ENCODE assay signal across 26 cellular contexts in genomic region chr9:97647996-97648395, GRCh38. TPM values are rescaled to one million over a fixed set of nuclear protein-coding genes. Genes with fewer than 3 reads are reported as not detected.
A peak's percentile ranks its signal among the peaks of the same experiment; 100 is the strongest.
DNase-seq lines count a peak whose midpoint lies in the region; ATAC-seq, FAIRE-seq and TF ChIP-seq lines count a peak whose summit lies in the region.
"Had no signal": no experiment of that assay in that cellular context is flagged by ENCODE, and none has a peak within 500 bp of the region (broad histone marks: within the 10 kb centered on the region; RNA-seq: fewer than 3 reads in every experiment).

No MANE protein-coding gene starts in this region.

- no peaks in the 10 kb centered on the region for H3K9me3 ChIP-seq in CD8-positive, alpha-beta T cell (ENCODE audit: low read length)
- H3K9me3 ChIP-seq in endodermal cell (ENCODE audit: control insufficient read depth, low read length) (no peaks in the 10 kb centered on the region), pancreas (no peaks in the 10 kb centered on the region), gastrocnemius medialis (no peaks in the 10 kb centered on the region)
- H3K9me3 ChIP-seq: A549; BE2C; BLaER1 treated with 17β-estradiol and CSF1 and Interleukin-3, amounts not matched to agents 10 nM and 100 nM had no signal

- H3K27ac ChIP-seq in CD8-positive, alpha-beta T cell (ENCODE audit: low read depth, low read length): no peak overlapping the region
- H3K27ac ChIP-seq in endodermal cell (ENCODE audit: low read depth, low read length): no peak overlapping the region
- H3K27ac ChIP-seq in pancreas: no peak overlapping the region
- no peak overlapping the region for H3K27ac ChIP-seq in gastrocnemius medialis
- H3K27ac ChIP-seq: A549; BLaER1 treated with 17β-estradiol and CSF1 and Interleukin-3, amounts not matched to agents 10 nM and 100 nM; GM23248 had no signal

- H3K27me3 ChIP-seq in CD8-positive, alpha-beta T cell (ENCODE audit: insufficient read depth, low read length): no peaks in the 10 kb centered on the region
- H3K27me3 ChIP-seq in endodermal cell (ENCODE audit: control insufficient read depth, insufficient read depth, low read length, poor library complexity, severe bottlenecking) (no peaks in the 10 kb centered on the region), pancreas (no peaks in the 10 kb centered on the region), gastrocnemius medialis (no peaks in the 10 kb centered on the region)
- H3K27me3 ChIP-seq: BE2C; BLaER1 treated with 17β-estradiol and CSF1 and Interleukin-3, amounts not matched to agents 10 nM and 100 nM had no signal

- POLR2A ChIA-PET in CD8-positive, alpha-beta T cell (lab: Charles Lee): no interaction called here

- no peak for TF ChIP-seq POLR2A in gastrocnemius medialis (IDR thresholded peaks at IDR 0.05)

- no peaks in the 10 kb centered on the region for H3K27me3 Mint-ChIP-seq in activated T-cell treated with anti-CD3 and anti-CD28 coated beads, Interleukin-2, amount 50 U/mL, for 24 hours
- no peaks in the 10 kb centered on the region for H3K27me3 Mint-ChIP-seq in CD8-positive, alpha-beta T cell (ENCODE audit: low read depth)
- H3K27me3 Mint-ChIP-seq in endodermal cell (ENCODE audit: insufficient read depth) (no peaks in the 10 kb centered on the region), neural crest cell (ENCODE audit: low read depth) (no peaks in the 10 kb centered on the region)
- H3K27me3 Mint-ChIP-seq: CD4-positive, alpha-beta T cell had no signal

- no peak for ATAC-seq in CD8-positive, alpha-beta T cell
- ATAC-seq in pancreas (no peak), gastrocnemius medialis (no peak)
- ATAC-seq: A549 had no signal

- no peak overlapping the region for H3K4me3 ChIP-seq in CD8-positive, alpha-beta T cell (ENCODE audit: low read depth, low read length)
- H3K4me3 ChIP-seq in endodermal cell (ENCODE audit: low read length) (no peak overlapping the region), pancreas (no peak overlapping the region), gastrocnemius medialis (no peak overlapping the region)
- H3K4me3 ChIP-seq: A549; BLaER1 treated with 17β-estradiol and CSF1 and Interleukin-3, amounts not matched to agents 10 nM and 100 nM; GM23248 had no signal

- H3K36me3 ChIP-seq in CD8-positive, alpha-beta T cell (ENCODE audit: insufficient read depth, low read length): peaks cover 46% of the 10 kb centered on the region
- H3K36me3 ChIP-seq in endodermal cell (ENCODE audit: control insufficient read depth, insufficient read depth, low read length) (peaks cover 95% of the 10 kb centered on the region), pancreas (peaks cover 4 to 49% (median 10%) of the 10 kb centered on the region in 3 donors), gastrocnemius medialis (peaks cover 0 to 70% of the 10 kb centered on the region in 2 donors)

- no peak for DNase-seq in activated T-cell treated with anti-CD3 and anti-CD28 coated beads, Interleukin-2, amount 50 U/mL, for 24 hours
- no peak for DNase-seq in activated T-cell treated with anti-CD3 and anti-CD28 coated beads, Interleukin-2, amount 50 U/mL, for 48 hours
- DNase-seq in CD8-positive, alpha-beta T cell: no peak
- DNase-seq in endodermal cell (no peak), neural crest cell (ENCODE audit: low read depth, low spot score) (no peak), pancreas (no peak), gastrocnemius medialis (no peak)
- DNase-seq: 8988T; ACHN; AML-193; BE2C; Calu3; CD4-positive, alpha-beta T cell; COR-L47; DMS53; DMS79 treated with DMSO at 0.1 percent for 48 hours; GF-D8; GM23248; H7; HCEC 1CT had no signal

- intact Hi-C loops in CD8-positive, alpha-beta T cell (cut with DNase I, micrococcal nuclease): loop anchor here in 1 of 2 experiments (5.0 kb wide), 1 partner anchor 39 kb away; no protein-coding TSS in a partner anchor
- intact Hi-C loops in pancreas (cut with DNase I) (no loop called here), gastrocnemius medialis (cut with DNase I; ENCODE audit: low total_unique reads) (no loop called here)

- H3K4me3 Mint-ChIP-seq in activated T-cell treated with anti-CD3 and anti-CD28 coated beads, Interleukin-2, amount 50 U/mL, for 24 hours: no peak overlapping the region
- no peak overlapping the region for H3K4me3 Mint-ChIP-seq in CD8-positive, alpha-beta T cell
- H3K4me3 Mint-ChIP-seq in endodermal cell (no peak overlapping the region), neural crest cell (no peak overlapping the region)
- H3K4me3 Mint-ChIP-seq: CD14-positive monocyte; CD4-positive, alpha-beta T cell had no signal

- in situ Hi-C loops in gastrocnemius medialis (cut with MboI; ENCODE audit: low sequenced_read_pairs in 4 of 4): no loop called here

- H3K27ac Mint-ChIP-seq in activated T-cell treated with anti-CD3 and anti-CD28 coated beads, Interleukin-2, amount 50 U/mL, for 24 hours: peak overlapping the region; percentile 2
- H3K27ac Mint-ChIP-seq in CD8-positive, alpha-beta T cell: peak overlapping the region; percentile 63
- peak overlapping the region; percentile 21 for H3K27ac Mint-ChIP-seq in endodermal cell
- H3K27ac Mint-ChIP-seq in neural crest cell (ENCODE audit: unreplicated experiment): peak overlapping the region; percentile 67
- H3K27ac Mint-ChIP-seq: CD4-positive, alpha-beta T cell had no signal

- H3K9me3 Mint-ChIP-seq in activated T-cell treated with anti-CD3 and anti-CD28 coated beads, Interleukin-2, amount 50 U/mL, for 24 hours: no peaks in the 10 kb centered on the region
- no peaks in the 10 kb centered on the region for H3K9me3 Mint-ChIP-seq in CD8-positive, alpha-beta T cell
- H3K9me3 Mint-ChIP-seq in endodermal cell (no peaks in the 10 kb centered on the region), neural crest cell (no peaks in the 10 kb centered on the region)
- H3K9me3 Mint-ChIP-seq: CD14-positive monocyte; CD4-positive, alpha-beta T cell had no signal

- peaks cover 17% of the 10 kb centered on the region for H3K4me1 Mint-ChIP-seq in activated T-cell treated with anti-CD3 and anti-CD28 coated beads, Interleukin-2, amount 50 U/mL, for 24 hours (ENCODE audit: low read depth)
- H3K4me1 Mint-ChIP-seq in CD8-positive, alpha-beta T cell (ENCODE audit: low read depth): peaks cover 8% of the 10 kb centered on the region
- H3K4me1 Mint-ChIP-seq in endodermal cell: no peaks in the 10 kb centered on the region
- no peaks in the 10 kb centered on the region for H3K4me1 Mint-ChIP-seq in neural crest cell
- H3K4me1 Mint-ChIP-seq: CD14-positive monocyte had no signal

- FAIRE-seq in pancreas (lab: Jason Lieb, UNC): no peak
- FAIRE-seq: A549, GM12891, GM18507, H1 had no signal

- WGBS in endodermal cell (ENCODE audit: insufficient coverage in 1 of 2, insufficient read length in 1 of 2), 2 experiments: 98 to 100% methylated on average over 4 to 5 of the region's 5 CpGs
- 85 to 88% methylated on average over 5 of the region's 5 CpGs for WGBS in pancreas, 2 donors

- TF ChIP-seq CTCF in CD8-positive, alpha-beta T cell (IDR thresholded peaks at IDR 0.05): no peak
- no peak for TF ChIP-seq CTCF in endodermal cell (conservative IDR thresholded peaks at IDR 0.05)
- TF ChIP-seq CTCF in neural crest cell (conservative IDR thresholded peaks at IDR 0.05): no peak
- TF ChIP-seq CTCF in pancreas (IDR thresholded peaks at IDR 0.05): no peak
- no peak for TF ChIP-seq CTCF in gastrocnemius medialis (IDR thresholded peaks at IDR 0.05 in 4 of 5, conservative IDR thresholded peaks at IDR 0.05 in 1 of 5)

- CTCF ChIA-PET in CD8-positive, alpha-beta T cell (lab: Charles Lee): no interaction called here

- no peak overlapping the region for H3K9ac ChIP-seq in endodermal cell (ENCODE audit: extremely low read depth, low read length, poor library complexity, severe bottlenecking)
- H3K9ac ChIP-seq: BLaER1 treated with 17β-estradiol and CSF1 and Interleukin-3, amounts not matched to agents 10 nM and 100 nM; GM23248 had no signal

- H3K4me1 ChIP-seq in CD8-positive, alpha-beta T cell (ENCODE audit: insufficient read depth, low read length): no peaks in the 10 kb centered on the region
- H3K4me1 ChIP-seq in endodermal cell (ENCODE audit: control insufficient read depth, insufficient read depth, low read length) (no peaks in the 10 kb centered on the region), pancreas (no peaks in the 10 kb centered on the region), gastrocnemius medialis (peaks cover 10 to 16% of the 10 kb centered on the region in 2 donors)
- H3K4me1 ChIP-seq: A549, BE2C had no signal

- H3K36me3 Mint-ChIP-seq in activated T-cell treated with anti-CD3 and anti-CD28 coated beads, Interleukin-2, amount 50 U/mL, for 24 hours (ENCODE audit: low read depth): peaks cover 95% of the 10 kb centered on the region
- H3K36me3 Mint-ChIP-seq in CD8-positive, alpha-beta T cell: peaks cover 73% of the 10 kb centered on the region
- H3K36me3 Mint-ChIP-seq in endodermal cell (ENCODE audit: low read depth): peaks cover 41% of the 10 kb centered on the region
- peaks cover 9% of the 10 kb centered on the region for H3K36me3 Mint-ChIP-seq in neural crest cell (ENCODE audit: low read depth)

RNA-seq across cellular contexts. Expression of gene NCBP1, which starts 14.4 kb away (rescaled TPM):
- 10 to 100 TPM; 50.7 to 58.5 TPM for total RNA-seq in CD8-positive, alpha-beta T cell
- total RNA-seq in endodermal cell (10 to 100 TPM; 47.0 to 51.7 TPM), neural crest cell (51.4 and 52.2 TPM in 2 replicates), pancreas (10 to 100 TPM; 10.7 to 17.4 (median 11.7) TPM), gastrocnemius medialis (10 to 100 TPM in 3 of 4 donors, 1 to 10 TPM in 1; 8.2 to 17.2 (median 15.7) TPM)
- 41.2 TPM for polyA plus RNA-seq in endodermal cell (2013, experiment 1 of 2)
- polyA plus RNA-seq in endodermal cell (2013, experiment 2 of 2): 33.7 TPM
- 1 to 10 TPM; 4.6 to 7.5 TPM for polyA plus RNA-seq in pancreas

RNA-seq across cellular contexts. Expression of gene TSTD2, which starts 14.8 kb away (rescaled TPM):
- 10 to 100 TPM; 34.3 to 40.8 TPM for total RNA-seq in CD8-positive, alpha-beta T cell
- total RNA-seq in endodermal cell (10 to 100 TPM; 23.0 TPM), neural crest cell (24.4 and 29.4 TPM in 2 replicates), pancreas (10 to 100 TPM in 2 of 6 donors, 1 to 10 TPM in 4; 7.8 to 12.7 (median 9.2) TPM), gastrocnemius medialis (10 to 100 TPM; 11.6 to 19.9 (median 14.5) TPM)
- polyA plus RNA-seq in endodermal cell (2013, experiment 1 of 2): 31.3 TPM
- polyA plus RNA-seq in endodermal cell (2013, experiment 2 of 2): 25.4 TPM
- 10 to 100 TPM; 10.3 to 16.8 TPM for polyA plus RNA-seq in pancreas

RNA-seq across cellular contexts. Expression of gene XPA, which starts 49.1 kb away (rescaled TPM):
- 10 to 100 TPM; 21.1 to 24.9 TPM for total RNA-seq in CD8-positive, alpha-beta T cell
- total RNA-seq in endodermal cell (1 to 10 TPM; 4.9 to 7.3 TPM), neural crest cell (14.1 and 15.6 TPM in 2 replicates), pancreas (1 to 10 TPM; 4.9 to 7.6 (median 6.2) TPM), gastrocnemius medialis (10 to 100 TPM in 2 of 4 donors, 1 to 10 TPM in 2; 4.8 to 14.8 (median 9.7) TPM)
- 12.4 TPM for polyA plus RNA-seq in endodermal cell (2013, experiment 1 of 2)
- polyA plus RNA-seq in endodermal cell (2013, experiment 2 of 2): 11.7 TPM
- polyA plus RNA-seq in pancreas: 10 to 100 TPM in 1 of 2 donors, 1 to 10 TPM in 1; 7.9 to 12.6 TPM

Comparison
In these comparisons a context has a peak if more than half of its experiments do, and no peak if none do; other contexts are left out.
1. H3K27ac Mint-ChIP-seq: peak in every context shown above with its lines; median percentile 67 in neural crest cell; 63 in CD8-positive, alpha-beta T cell; 21 in endodermal cell; 2 in activated T-cell treated with anti-CD3 and anti-CD28 coated beads, Interleukin-2, amount 50 U/mL, for 24 hours.